ENCODE assay signal across 8 cellular contexts in genomic region chr3:42025388-42026138, GRCh38.
DNase-seq lines count a peak whose midpoint lies in the region; ATAC-seq lines count a peak whose summit lies in the region.

No MANE protein-coding gene starts in this region.

- intact Hi-C loops in Right ventricle myocardium inferior (cut with DNase I): loop anchor here (2.0 kb wide), 1 partner anchor 37 kb away; no protein-coding TSS in a partner anchor

- H3K4me3 Mint-ChIP-seq in activated T-cell treated with anti-CD3 and anti-CD28 coated beads, Interleukin-2, amount 50 U/mL, for 24 hours: peak overlapping the region; percentile 4
- peak overlapping the region; percentile 49 for H3K4me3 Mint-ChIP-seq in activated naive CD8-positive, alpha-beta T cell

- H3K36me3 Mint-ChIP-seq in activated T-cell treated with anti-CD3 and anti-CD28 coated beads, Interleukin-2, amount 50 U/mL, for 24 hours (ENCODE audit: low read depth): no peaks in the 10 kb centered on the region
- H3K36me3 Mint-ChIP-seq in activated naive CD8-positive, alpha-beta T cell: peaks cover 10% of the 10 kb centered on the region

- H3K4me1 Mint-ChIP-seq in activated T-cell treated with anti-CD3 and anti-CD28 coated beads, Interleukin-2, amount 50 U/mL, for 24 hours (ENCODE audit: low read depth): peaks cover 66% of the 10 kb centered on the region
- peaks cover 59% of the 10 kb centered on the region for H3K4me1 Mint-ChIP-seq in activated naive CD8-positive, alpha-beta T cell (ENCODE audit: low read depth)

- H3K27ac Mint-ChIP-seq in activated T-cell treated with anti-CD3 and anti-CD28 coated beads, Interleukin-2, amount 50 U/mL, for 24 hours: peak overlapping the region; percentile 39
- H3K27ac Mint-ChIP-seq in activated naive CD8-positive, alpha-beta T cell: peak overlapping the region; percentile 83

- no peak for DNase-seq in activated T-cell treated with anti-CD3 and anti-CD28 coated beads, Interleukin-2, amount 50 U/mL, for 24 hours
- DNase-seq in activated T-cell treated with anti-CD3 and anti-CD28 coated beads, Interleukin-2, amount 50 U/mL, for 1 hour: no peak
- DNase-seq in NCI-H345 (lab: John Stamatoyannopoulos, UW): peak; percentile 83
- peak; percentile 93 for DNase-seq in Right ventricle myocardium inferior (ENCODE audit: missing footprints)
- peak in 55 of 56 donors; percentile 9 to 93 (median 77) for DNase-seq in nucleus accumbens (lab: John Stamatoyannopoulos, UW)

- no peaks in the 10 kb centered on the region for H3K9me3 Mint-ChIP-seq in activated T-cell treated with anti-CD3 and anti-CD28 coated beads, Interleukin-2, amount 50 U/mL, for 24 hours
- no peaks in the 10 kb centered on the region for H3K9me3 Mint-ChIP-seq in activated naive CD8-positive, alpha-beta T cell (ENCODE audit: low read depth)

- peak; percentile 57 for ATAC-seq in HG03039 (IDR thresholded peaks at IDR 0.05; ENCODE audit: unreplicated experiment)
- ATAC-seq in Right ventricle myocardium inferior: peak; percentile 98
- ATAC-seq in GM19328 (IDR thresholded peaks at IDR 0.05; ENCODE audit: unreplicated experiment): no peak

- H3K27me3 Mint-ChIP-seq in activated T-cell treated with anti-CD3 and anti-CD28 coated beads, Interleukin-2, amount 50 U/mL, for 24 hours: no peaks in the 10 kb centered on the region
- H3K27me3 Mint-ChIP-seq in activated naive CD8-positive, alpha-beta T cell: no peaks in the 10 kb centered on the region

Comparison
In these comparisons a context has a peak if more than half of its experiments do, and no peak if none do; other contexts are left out.
1. DNase-seq: peak in NCI-H345 (single experiment), Right ventricle myocardium inferior (single experiment) and nucleus accumbens (55 of 56); none in activated T-cell treated with anti-CD3 and anti-CD28 coated beads, Interleukin-2, amount 50 U/mL, for 24 hours (single experiment) and activated T-cell treated with anti-CD3 and anti-CD28 coated beads, Interleukin-2, amount 50 U/mL, for 1 hour (single experiment).